1 cellular context compared by ENCODE assay signal in genomic region chr3:141000691-141001090, GRCh38.
TF ChIP-seq lines count a peak whose summit lies in the region.

No MANE protein-coding gene starts in this region.

TF ChIP-seq in GM23338, 12 proteins besides CTCF, POLR2A, EP300 and RAD21 (continued from another document):
- TF ChIP-seq ETS1 (IDR thresholded peaks at IDR 0.05) (no peak), STAT1 (IDR thresholded peaks at IDR 0.05; ENCODE audit: unreplicated experiment) (no peak), ZNF331 (CRISPR knock-in tag; IDR thresholded peaks at IDR 0.05; ENCODE audit: low read depth) (no peak), CREB1 (CRISPR knock-in tag; IDR thresholded peaks at IDR 0.05; ENCODE audit: low read depth) (no peak), REST (IDR thresholded peaks at IDR 0.05; ENCODE audit: unreplicated experiment) (no peak)
